In the genomic region with DNA sequence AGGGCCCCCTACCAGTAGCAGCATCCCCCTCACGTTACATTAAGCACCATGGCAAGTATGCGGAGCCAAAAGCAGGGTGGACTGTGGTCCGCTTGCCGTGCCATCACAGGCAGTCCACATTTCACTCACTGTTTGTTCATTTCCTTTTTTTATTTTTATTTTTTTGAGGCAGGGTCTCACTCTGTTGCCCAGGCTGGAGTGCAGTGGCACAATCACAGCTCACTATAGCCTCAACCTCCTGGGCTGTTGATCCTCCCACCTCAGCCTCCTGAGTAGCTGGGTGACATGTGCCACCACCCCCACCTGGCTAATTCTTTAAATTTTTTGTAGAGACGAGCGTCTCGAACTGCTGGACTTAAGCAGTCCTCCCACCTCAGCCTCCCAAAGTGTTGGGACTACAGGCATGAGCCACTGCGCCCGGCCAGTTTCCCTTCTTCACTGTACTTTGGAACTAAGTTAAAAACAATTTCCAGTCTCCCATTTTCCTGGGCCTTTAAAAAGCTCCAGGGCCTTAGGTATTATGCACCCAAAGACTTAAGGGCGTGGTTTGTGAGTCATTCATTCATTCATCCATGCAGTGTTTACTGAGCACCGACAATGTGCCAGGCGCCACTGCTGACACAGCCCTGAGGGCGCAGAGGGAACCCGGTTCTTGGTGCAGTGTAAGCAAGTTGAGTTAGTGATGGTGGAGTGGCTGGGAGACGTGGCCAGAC, we compare ENCODE assay signal across 1 cellular context.
TF ChIP-seq lines count a peak whose summit lies in the region.

No MANE protein-coding gene starts in this region.

TF ChIP-seq in K562, 482 proteins besides CTCF, POLR2A, EP300 and RAD21:
- TF ChIP-seq PCBP1 (IDR thresholded peaks at IDR 0.05; ENCODE audit: low read depth, low read length, poor library complexity, severe bottlenecking) (no peak), DMBX1 (CRISPR knock-in tag; IDR thresholded peaks at IDR 0.05; ENCODE audit: borderline replicate concordance) (no peak), MTA3 (IDR thresholded peaks at IDR 0.05; ENCODE audit: borderline replicate concordance) (no peak), NCOA6 (IDR thresholded peaks at IDR 0.05) (no peak), ZNF699 (CRISPR knock-in tag; IDR thresholded peaks at IDR 0.05; ENCODE audit: insufficient replicate concordance) (no peak), FOXA3 (CRISPR knock-in tag; conservative IDR thresholded peaks at IDR 0.05 in 1 of 2, IDR thresholded peaks at IDR 0.05 in 1 of 2) (peak in 1 of 2 experiments; percentile 50; a peak in 1 of 4 replicates), ZNF24 (IDR thresholded peaks at IDR 0.05) (peak; percentile 92), HNRNPUL1 (IDR thresholded peaks at IDR 0.05; ENCODE audit: low read length) (no peak), SRSF9 (IDR thresholded peaks at IDR 0.05; ENCODE audit: borderline replicate concordance, low read depth, low read length) (no peak), XRCC4 (IDR thresholded peaks at IDR 0.05; ENCODE audit: extremely low read depth, insufficient read depth, insufficient read length) (no peak), POLR2AphosphoS2 (IDR thresholded peaks at IDR 0.05; ENCODE audit: low read length) (no peak), RBFOX2 (IDR thresholded peaks at IDR 0.05; ENCODE audit: low read depth, low read length) (no peak), ZNF511 (CRISPR knock-in tag; IDR thresholded peaks at IDR 0.05) (0 out of 2 replicates have a peak, but pooled peaks have one; percentile 19), HDAC1 (IDR thresholded peaks at IDR 0.05) (no peak), ZNF121 (CRISPR knock-in tag; conservative IDR thresholded peaks at IDR 0.05) (peak; percentile 85), ZNF586 (CRISPR knock-in tag; conservative IDR thresholded peaks at IDR 0.05) (no peak), HMG20A (CRISPR knock-in tag; conservative IDR thresholded peaks at IDR 0.05) (no peak), USF1 (CRISPR knock-in tag; IDR thresholded peaks at IDR 0.05) (0 out of 2 replicates have a peak, but pooled peaks have one; percentile 26), TAF7 (tag; IDR thresholded peaks at IDR 0.05) (no peak), ARID4B (CRISPR knock-in tag; IDR thresholded peaks at IDR 0.05) (no peak), ZNF707 (CRISPR knock-in tag; conservative IDR thresholded peaks at IDR 0.05) (no peak), RBM34 (IDR thresholded peaks at IDR 0.05; ENCODE audit: borderline replicate concordance, insufficient read depth, low read length) (no peak), MAX (CRISPR knock-in tag; IDR thresholded peaks at IDR 0.05) (0 out of 2 replicates have a peak, but pooled peaks have one; percentile 36), ZNF263 (CRISPR knock-in tag; IDR thresholded peaks at IDR 0.05; ENCODE audit: borderline replicate concordance) (no peak), ZNF12 (CRISPR knock-in tag; IDR thresholded peaks at IDR 0.05) (no peak), BACH1 (tag; IDR thresholded peaks at IDR 0.05) (no peak), ZNF274 (IDR thresholded peaks at IDR 0.05; ENCODE audit: borderline replicate concordance, low read depth, low read length) (no peak), NR2F6 (CRISPR knock-in tag; IDR thresholded peaks at IDR 0.05) (no peak), TCFL5 (CRISPR knock-in tag; conservative IDR thresholded peaks at IDR 0.05) (no peak)
- TF ChIP-seq, protein P1, sequence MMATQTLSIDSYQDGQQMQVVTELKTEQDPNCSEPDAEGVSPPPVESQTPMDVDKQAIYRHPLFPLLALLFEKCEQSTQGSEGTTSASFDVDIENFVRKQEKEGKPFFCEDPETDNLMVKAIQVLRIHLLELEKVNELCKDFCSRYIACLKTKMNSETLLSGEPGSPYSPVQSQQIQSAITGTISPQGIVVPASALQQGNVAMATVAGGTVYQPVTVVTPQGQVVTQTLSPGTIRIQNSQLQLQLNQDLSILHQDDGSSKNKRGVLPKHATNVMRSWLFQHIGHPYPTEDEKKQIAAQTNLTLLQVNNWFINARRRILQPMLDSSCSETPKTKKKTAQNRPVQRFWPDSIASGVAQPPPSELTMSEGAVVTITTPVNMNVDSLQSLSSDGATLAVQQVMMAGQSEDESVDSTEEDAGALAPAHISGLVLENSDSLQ (IDR thresholded peaks at IDR 0.05): no peak
- TF ChIP-seq, protein P2, sequence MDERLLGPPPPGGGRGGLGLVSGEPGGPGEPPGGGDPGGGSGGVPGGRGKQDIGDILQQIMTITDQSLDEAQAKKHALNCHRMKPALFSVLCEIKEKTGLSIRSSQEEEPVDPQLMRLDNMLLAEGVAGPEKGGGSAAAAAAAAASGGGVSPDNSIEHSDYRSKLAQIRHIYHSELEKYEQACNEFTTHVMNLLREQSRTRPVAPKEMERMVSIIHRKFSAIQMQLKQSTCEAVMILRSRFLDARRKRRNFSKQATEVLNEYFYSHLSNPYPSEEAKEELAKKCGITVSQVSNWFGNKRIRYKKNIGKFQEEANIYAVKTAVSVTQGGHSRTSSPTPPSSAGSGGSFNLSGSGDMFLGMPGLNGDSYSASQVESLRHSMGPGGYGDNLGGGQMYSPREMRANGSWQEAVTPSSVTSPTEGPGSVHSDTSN (CRISPR knock-in tag; IDR thresholded peaks at IDR 0.05; ENCODE audit: low read depth): no peak
- TF ChIP-seq, protein P2 (tag; conservative IDR thresholded peaks at IDR 0.05; ENCODE audit: low read depth): no peak
- TF ChIP-seq, protein P3, sequence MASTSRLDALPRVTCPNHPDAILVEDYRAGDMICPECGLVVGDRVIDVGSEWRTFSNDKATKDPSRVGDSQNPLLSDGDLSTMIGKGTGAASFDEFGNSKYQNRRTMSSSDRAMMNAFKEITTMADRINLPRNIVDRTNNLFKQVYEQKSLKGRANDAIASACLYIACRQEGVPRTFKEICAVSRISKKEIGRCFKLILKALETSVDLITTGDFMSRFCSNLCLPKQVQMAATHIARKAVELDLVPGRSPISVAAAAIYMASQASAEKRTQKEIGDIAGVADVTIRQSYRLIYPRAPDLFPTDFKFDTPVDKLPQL (IDR thresholded peaks at IDR 0.05; ENCODE audit: extremely low read depth, insufficient read length): no peak
- TF ChIP-seq, protein P4, sequence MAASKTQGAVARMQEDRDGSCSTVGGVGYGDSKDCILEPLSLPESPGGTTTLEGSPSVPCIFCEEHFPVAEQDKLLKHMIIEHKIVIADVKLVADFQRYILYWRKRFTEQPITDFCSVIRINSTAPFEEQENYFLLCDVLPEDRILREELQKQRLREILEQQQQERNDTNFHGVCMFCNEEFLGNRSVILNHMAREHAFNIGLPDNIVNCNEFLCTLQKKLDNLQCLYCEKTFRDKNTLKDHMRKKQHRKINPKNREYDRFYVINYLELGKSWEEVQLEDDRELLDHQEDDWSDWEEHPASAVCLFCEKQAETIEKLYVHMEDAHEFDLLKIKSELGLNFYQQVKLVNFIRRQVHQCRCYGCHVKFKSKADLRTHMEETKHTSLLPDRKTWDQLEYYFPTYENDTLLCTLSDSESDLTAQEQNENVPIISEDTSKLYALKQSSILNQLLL (CRISPR knock-in tag; IDR thresholded peaks at IDR 0.05; ENCODE audit: borderline replicate concordance): no peak
